In genomic region chr9:133250741-133251170, GRCh38 we compare ENCODE assay signal across 26 cellular contexts. TPM values are rescaled to one million over a fixed set of nuclear protein-coding genes. Genes with fewer than 3 reads are reported as not detected.
DNase-seq lines count a peak whose midpoint lies in the region; ATAC-seq and TF ChIP-seq lines count a peak whose summit lies in the region.
"Had no signal": no experiment of that assay in that cellular context is flagged by ENCODE, and none has a peak within 500 bp of the region (broad histone marks: within the 10 kb centered on the region; RNA-seq: fewer than 3 reads in every experiment).

No MANE protein-coding gene starts in this region.

- no peak for TF ChIP-seq EP300 in transverse colon (IDR thresholded peaks at IDR 0.05; ENCODE audit: low read depth)

- no peaks in the 10 kb centered on the region for H3K4me1 Mint-ChIP-seq in endothelial cell (ENCODE audit: unreplicated experiment)
- H3K4me1 Mint-ChIP-seq: activated naive CD8-positive, alpha-beta T cell treated with anti-CD3 and anti-CD28 coated beads for 36 hours; activated T-helper 17 cell treated with anti-CD3 and anti-CD28 coated beads, Interleukin-2, amount 50 U/mL, for 72 hours had no signal

- H3F3A ChIP-seq in PC-3 (ENCODE audit: low read length, unreplicated experiment): no peaks in the 10 kb centered on the region

- H4K20me1 ChIP-seq in PC-3 (ENCODE audit: low read length): no peaks in the 10 kb centered on the region

- DNase-seq in NCI-H2196 (lab: John Stamatoyannopoulos, UW; ENCODE audit: unreplicated experiment) (peak; percentile 43), NCI-H2196 treated with DMSO at 0.1 percent for 48 hours (lab: John Stamatoyannopoulos, UW; ENCODE audit: unreplicated experiment) (no peak), PC-3 (peak; percentile 53), left lung (no peak), transverse colon (peak; percentile 47), endothelial cell (ENCODE audit: low spot score) (no peak), right lobe of liver (no peak)
- DNase-seq: activated CD4-positive, alpha-beta T cell treated with anti-CD3 and anti-CD28 coated beads, Interleukin-2, amount 50 U/mL, for 1 hour; activated naive CD8-positive, alpha-beta T cell treated with anti-CD3 and anti-CD28 coated beads for 36 hours; AML-193; kidney glomerular epithelial cell; mesendoderm; naive thymus-derived CD8-positive, alpha-beta T cell; NCI-H446; RPMI8226; SK-N-SH; stimulated activated CD4-positive, alpha-beta T cell treated with anti-CD3 and anti-CD28 coated beads, Interleukin-4, amount 100 ng/mL, for 4 hours had no signal

- H3K4me2 ChIP-seq in PC-3 (ENCODE audit: low read length): peak overlapping the region; percentile 31; the same call in 1 of the 2 replicates
- H3K4me2 ChIP-seq: SK-N-SH had no signal

- CTCF ChIA-PET in PC-3 (lab: Charles Lee): no interaction called here

- peaks cover 4% of the 10 kb centered on the region for H3K27me3 Mint-ChIP-seq in endothelial cell (ENCODE audit: unreplicated experiment)
- H3K27me3 Mint-ChIP-seq: activated naive CD8-positive, alpha-beta T cell treated with anti-CD3 and anti-CD28 coated beads for 36 hours had no signal

- H3K9me3 Mint-ChIP-seq in endothelial cell (ENCODE audit: unreplicated experiment): no peaks in the 10 kb centered on the region
- H3K9me3 Mint-ChIP-seq: activated naive CD8-positive, alpha-beta T cell treated with anti-CD3 and anti-CD28 coated beads for 36 hours; activated T-helper 17 cell treated with anti-CD3 and anti-CD28 coated beads, Interleukin-2, amount 50 U/mL, for 72 hours; naive thymus-derived CD8-positive, alpha-beta T cell; stimulated activated naive CD8-positive, alpha-beta T cell treated with anti-CD3 and anti-CD28 coated beads, Interleukin-15, Interleukin-2, amounts not matched to agents 100 ng/mL and 50 ng/mL, for 24 hours had no signal

- H3K36me3 ChIP-seq in PC-3 (ENCODE audit: low read depth, low read length): no peaks in the 10 kb centered on the region
- H3K36me3 ChIP-seq in left lung: no peaks in the 10 kb centered on the region
- H3K36me3 ChIP-seq in transverse colon: no peaks in the 10 kb centered on the region
- no peaks in the 10 kb centered on the region for H3K36me3 ChIP-seq in right lobe of liver
- H3K36me3 ChIP-seq: tibial nerve had no signal

- no TSS peak for BruUV-seq in PC-3 (replicated peaks; lab: Mats Ljungman, UMichigan)

- no peak overlapping the region for H3K4me3 Mint-ChIP-seq in endothelial cell (ENCODE audit: unreplicated experiment)
- H3K4me3 Mint-ChIP-seq: activated naive CD8-positive, alpha-beta T cell treated with anti-CD3 and anti-CD28 coated beads for 36 hours; activated T-helper 17 cell treated with anti-CD3 and anti-CD28 coated beads, Interleukin-2, amount 50 U/mL, for 72 hours; naive thymus-derived CD8-positive, alpha-beta T cell; stimulated activated naive CD8-positive, alpha-beta T cell treated with anti-CD3 and anti-CD28 coated beads, Interleukin-15, Interleukin-2, amounts not matched to agents 100 ng/mL and 50 ng/mL, for 24 hours had no signal

- in situ Hi-C loops in transverse colon (cut with MboI; ENCODE audit: low pct_ligation_motif_present in 1 of 4, low pct_unique_long_range_greater_than_20kb in 1 of 4, low sequenced_read_pairs in 3 of 4): no loop called here

- H3K27ac ChIP-seq in PC-3 (ENCODE audit: low read length) (no peak overlapping the region), left lung (peak overlapping the region; percentile 73 to 82), transverse colon (peak overlapping the region; percentile 87 to 92 (median 88)), right lobe of liver (no peak overlapping the region)
- H3K27ac ChIP-seq: esophagus muscularis mucosa had no signal

- ATAC-seq in PC-3: peak; percentile 38; the same call in 1 of the 2 replicates
- peak; percentile 37 for ATAC-seq in left lung
- ATAC-seq in GM19395 (IDR thresholded peaks at IDR 0.05; ENCODE audit: unreplicated experiment): no peak
- no peak for ATAC-seq in right lobe of liver
- ATAC-seq: activated T-helper 17 cell treated with anti-CD3 and anti-CD28 coated beads, Interleukin-2, amount 50 U/mL, for 72 hours; K562; naive thymus-derived CD8-positive, alpha-beta T cell had no signal

- 48 to 60% methylated on average over 1 to 5 of the region's 5 CpGs for WGBS in transverse colon (ENCODE audit: low coverage in 1 of 2), 2 donors
- WGBS in right lobe of liver (ENCODE audit: insufficient coverage, low coverage, low lambda C conversion rate, missing lambda C conversion rate): 51% methylated on average over 5 of the region's 5 CpGs

- H3K9ac ChIP-seq in PC-3 (ENCODE audit: low read length): no peak overlapping the region
- H3K9ac ChIP-seq: SK-N-SH had no signal

- no peaks in the 10 kb centered on the region for H3K36me3 Mint-ChIP-seq in endothelial cell (ENCODE audit: low read depth, unreplicated experiment)
- H3K36me3 Mint-ChIP-seq: activated naive CD8-positive, alpha-beta T cell treated with anti-CD3 and anti-CD28 coated beads for 36 hours; naive thymus-derived CD8-positive, alpha-beta T cell had no signal

- TF ChIP-seq CTCF in PC-3 (conservative IDR thresholded peaks at IDR 0.05; ENCODE audit: low read depth, low read length) (no peak), left lung (IDR thresholded peaks at IDR 0.05) (no peak), transverse colon (IDR thresholded peaks at IDR 0.05) (no peak), endothelial cell (IDR thresholded peaks at IDR 0.05; ENCODE audit: unreplicated experiment) (no peak), right lobe of liver (IDR thresholded peaks at IDR 0.05) (no peak)

- no peaks in the 10 kb centered on the region for H3K9me2 ChIP-seq in PC-3 (replicated peaks; ENCODE audit: low read length)
- H3K9me2 ChIP-seq: SK-N-SH had no signal

- TF ChIP-seq POLR2A in transverse colon (IDR thresholded peaks at IDR 0.05) (peak; percentile 15), right lobe of liver (IDR thresholded peaks at IDR 0.05) (no peak)

- H3K79me2 ChIP-seq in PC-3 (ENCODE audit: low read length): no peaks in the 10 kb centered on the region

- POLR2A ChIA-PET in PC-3 (lab: Charles Lee; ENCODE audit: unreplicated experiment): no interaction called here

- intact Hi-C loops in PC-3 (cut with micrococcal nuclease): no loop called here
- intact Hi-C loops in left lung (cut with DNase I): no loop called here
- intact Hi-C loops in transverse colon (cut with DNase I; ENCODE audit: low total_unique reads): no loop called here
- intact Hi-C loops in right lobe of liver (cut with DNase I): no loop called here

- H3K4me1 ChIP-seq in PC-3 (ENCODE audit: insufficient read depth, low read length) (peaks cover 31% of the 10 kb centered on the region), left lung (peaks cover 0 to 6% of the 10 kb centered on the region in 2 donors), transverse colon (peaks cover 6 to 46% (median 30%) of the 10 kb centered on the region in 4 donors), right lobe of liver (no peaks in the 10 kb centered on the region)

- no peak overlapping the region for H3K4me3 ChIP-seq in PC-3 (ENCODE audit: low read length)
- H3K4me3 ChIP-seq in left lung: peak overlapping the region in 1 of 2 donors; percentile 35
- H3K4me3 ChIP-seq in transverse colon: no peak overlapping the region
- no peak overlapping the region for H3K4me3 ChIP-seq in right lobe of liver
- H3K4me3 ChIP-seq: esophagus muscularis mucosa, K562, tibial nerve had no signal

- H3K27me3 ChIP-seq in PC-3 (ENCODE audit: low read length) (no peaks in the 10 kb centered on the region), left lung (no peaks in the 10 kb centered on the region), transverse colon (no peaks in the 10 kb centered on the region), right lobe of liver (no peaks in the 10 kb centered on the region)
- H3K27me3 ChIP-seq: tibial nerve had no signal

- H3K9me3 ChIP-seq in PC-3 (ENCODE audit: low read length) (no peaks in the 10 kb centered on the region), left lung (no peaks in the 10 kb centered on the region), transverse colon (no peaks in the 10 kb centered on the region), right lobe of liver (no peaks in the 10 kb centered on the region)
- H3K9me3 ChIP-seq: SK-N-SH had no signal

- no peak overlapping the region for H3K27ac Mint-ChIP-seq in endothelial cell (ENCODE audit: unreplicated experiment)
- H3K27ac Mint-ChIP-seq: activated naive CD8-positive, alpha-beta T cell treated with anti-CD3 and anti-CD28 coated beads for 36 hours; activated T-helper 17 cell treated with anti-CD3 and anti-CD28 coated beads, Interleukin-2, amount 50 U/mL, for 72 hours; stimulated activated naive CD8-positive, alpha-beta T cell treated with anti-CD3 and anti-CD28 coated beads, Interleukin-15, Interleukin-2, amounts not matched to agents 100 ng/mL and 50 ng/mL, for 24 hours had no signal

- H2AFZ ChIP-seq in PC-3 (ENCODE audit: low read length): no peak overlapping the region

RNA-seq across cellular contexts. Expression of gene ABO, which starts 24.2 kb away (rescaled TPM):
- total RNA-seq in PC-3 (2014; rRNA removed): not detected in 2 replicates
- 1 to 10 TPM; 5.7 to 7.9 TPM for total RNA-seq in left lung
- total RNA-seq in transverse colon: 100 to 1,000 TPM in 3 of 4 donors, 10 to 100 TPM in 1; 77.4 to 199 (median 141) TPM
- total RNA-seq in endothelial cell (ENCODE audit: unreplicated experiment): 1.4 TPM
- total RNA-seq in right lobe of liver: under 1 TPM in 2 of 6 experiments, not detected in 4; 0.06 to 0.29 TPM
- total RNA-seq: A172; activated naive CD8-positive, alpha-beta T cell treated with anti-CD3 and anti-CD28 coated beads for 36 hours; activated T-helper 17 cell treated with anti-CD3 and anti-CD28 coated beads, Interleukin-2, amount 50 U/mL, for 72 hours; naive thymus-derived CD8-positive, alpha-beta T cell had no signal

RNA-seq across cellular contexts. Expression of gene OBP2B, which starts 41.7 kb away (rescaled TPM):
- total RNA-seq in PC-3 (2014; rRNA removed) (not detected in 2 replicates), left lung (not detected), transverse colon (not detected), endothelial cell (ENCODE audit: unreplicated experiment) (not detected), right lobe of liver (not detected)
- total RNA-seq: A172; activated naive CD8-positive, alpha-beta T cell treated with anti-CD3 and anti-CD28 coated beads for 36 hours; activated T-helper 17 cell treated with anti-CD3 and anti-CD28 coated beads, Interleukin-2, amount 50 U/mL, for 72 hours; esophagus muscularis mucosa; K562; naive thymus-derived CD8-positive, alpha-beta T cell; omental fat pad; T-helper 2 cell treated with Interferon-gamma antibody and Interleukin-4, amounts not matched to agents 100 ng/mL and 5 ng/mL, for 36 hours; tibial nerve had no signal

Comparison
In these comparisons a context has a peak if more than half of its experiments do, and no peak if none do; other contexts are left out.
1. DNase-seq: peak in NCI-H2196 (single experiment), PC-3 (single experiment) and transverse colon (single experiment); none in NCI-H2196 treated with DMSO at 0.1 percent for 48 hours (single experiment), left lung (0 of 2), endothelial cell (single experiment) and right lobe of liver (0 of 3).
2. ATAC-seq: peak in PC-3 (single experiment) and left lung (single experiment); none in GM19395 (single experiment) and right lobe of liver (0 of 4).
3. H3K27ac ChIP-seq: peak in left lung (2 of 2) and transverse colon (4 of 4); none in PC-3 (single experiment) and right lobe of liver (0 of 3).
4. RNA of gene ABO, which starts 24.2 kb away (total RNA-seq): 77.4 to 199 TPM in transverse colon; 5.7 to 7.9 TPM in left lung, 1.4 TPM in endothelial cell (single experiment), 0.06 to 0.29 TPM in right lobe of liver and not detected in PC-3; every median in the first group is over 4 times any median in the second.